18 cellular contexts compared by ENCODE assay signal in the genomic region with DNA sequence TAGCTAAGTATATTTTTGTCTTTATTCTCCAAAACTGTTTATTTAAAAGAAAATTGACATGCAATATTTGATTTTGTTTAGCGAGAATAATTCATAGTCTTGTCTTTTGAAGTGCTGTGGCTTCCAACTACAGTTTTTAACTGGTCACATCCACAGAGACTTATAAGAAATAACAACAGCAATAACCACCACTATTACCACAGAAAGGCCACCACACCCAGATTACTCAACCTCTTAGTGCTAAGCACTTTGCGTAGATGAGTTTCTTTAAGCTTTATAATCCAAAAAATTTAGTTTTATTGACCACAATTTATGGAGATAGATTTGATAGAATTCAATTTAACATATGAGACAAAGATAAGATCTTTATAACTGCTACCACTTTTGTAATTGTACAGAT.
"Had no signal": no experiment of that assay in that cellular context is flagged by ENCODE, and none has a peak within 500 bp of the region (broad histone marks: within the 10 kb centered on the region; RNA-seq: fewer than 3 reads in every experiment).

No MANE protein-coding gene starts in this region.

- DNase-seq: activated CD4-positive, alpha-beta T cell treated with anti-CD3 and anti-CD28 coated beads, Interleukin-2, amount 10 ng/mL, durations not matched to agents 7 days and 5 days; activated CD8-positive, alpha-beta T cell treated with anti-CD3 and anti-CD28 coated beads, Interleukin-2, amount 10 ng/mL, durations not matched to agents 7 days and 5 days; activated naive CD4-positive, alpha-beta T cell treated with anti-CD3 and anti-CD28 coated beads for 36 hours; activated T-cell treated with anti-CD3 and anti-CD28 coated beads, Interleukin-2, amount 50 U/mL, for 24 hours; body of pancreas; central memory CD4-positive, alpha-beta T cell; heart right ventricle; immature natural killer cell; kidney glomerular epithelial cell; stimulated activated naive CD8-positive, alpha-beta T cell treated with anti-CD3 and anti-CD28 coated beads, Interleukin-15, Interleukin-2, amounts not matched to agents 100 U/mL and 50 U/mL, for 24 hours; T1000; uterus had no signal

- H3K36me3 Mint-ChIP-seq: immature natural killer cell had no signal

- H3K79me2 ChIP-seq: parathyroid adenoma had no signal

- H3K9ac ChIP-seq: parathyroid adenoma had no signal

- H3K4me3 ChIP-seq: body of pancreas, coronary artery, heart right ventricle, skin epidermis, tibial nerve, uterus had no signal

- H3K27me3 Mint-ChIP-seq: activated CD4-positive, alpha-beta T cell treated with anti-CD3 and anti-CD28 coated beads, Interleukin-2, amount 10 ng/mL, durations not matched to agents 7 days and 5 days; activated T-cell treated with anti-CD3 and anti-CD28 coated beads, Interleukin-2, amount 50 U/mL, for 24 hours had no signal

- H3K4me3 Mint-ChIP-seq: activated CD4-positive, alpha-beta T cell treated with anti-CD3 and anti-CD28 coated beads, Interleukin-2, amount 10 ng/mL, durations not matched to agents 7 days and 5 days; activated CD8-positive, alpha-beta T cell treated with anti-CD3 and anti-CD28 coated beads, Interleukin-2, amount 10 ng/mL, durations not matched to agents 7 days and 5 days; activated naive CD4-positive, alpha-beta T cell treated with anti-CD3 and anti-CD28 coated beads for 36 hours; activated T-cell treated with anti-CD3 and anti-CD28 coated beads, Interleukin-2, amount 50 U/mL, for 24 hours; immature natural killer cell; nephron had no signal

- H3K4me1 Mint-ChIP-seq: activated CD4-positive, alpha-beta T cell treated with anti-CD3 and anti-CD28 coated beads, Interleukin-2, amount 10 ng/mL, durations not matched to agents 7 days and 5 days; nephron had no signal

- H3K9me3 Mint-ChIP-seq: activated naive CD4-positive, alpha-beta T cell treated with anti-CD3 and anti-CD28 coated beads for 36 hours had no signal

- H3K27ac ChIP-seq: body of pancreas, coronary artery, heart right ventricle, parathyroid adenoma, skin epidermis, tibial nerve, uterus had no signal

- H3K4me1 ChIP-seq: body of pancreas, heart right ventricle, parathyroid adenoma, tibial nerve, uterus had no signal

- H3K9me3 ChIP-seq: body of pancreas, uterus had no signal

- H3K27me3 ChIP-seq: body of pancreas, heart right ventricle, tibial nerve, uterus had no signal

- H3K36me3 ChIP-seq: heart right ventricle, tibial nerve, uterus had no signal

- ATAC-seq: activated CD8-positive, alpha-beta T cell treated with anti-CD3 and anti-CD28 coated beads, Interleukin-2, amount 10 ng/mL, durations not matched to agents 7 days and 5 days; body of pancreas; esophagus mucosa; heart right ventricle; stimulated activated naive CD8-positive, alpha-beta T cell treated with anti-CD3 and anti-CD28 coated beads, Interleukin-15, Interleukin-2, amounts not matched to agents 100 U/mL and 50 U/mL, for 24 hours had no signal

- H2AFZ ChIP-seq: parathyroid adenoma had no signal
